9 cellular contexts compared by ENCODE assay signal in the genomic region with DNA sequence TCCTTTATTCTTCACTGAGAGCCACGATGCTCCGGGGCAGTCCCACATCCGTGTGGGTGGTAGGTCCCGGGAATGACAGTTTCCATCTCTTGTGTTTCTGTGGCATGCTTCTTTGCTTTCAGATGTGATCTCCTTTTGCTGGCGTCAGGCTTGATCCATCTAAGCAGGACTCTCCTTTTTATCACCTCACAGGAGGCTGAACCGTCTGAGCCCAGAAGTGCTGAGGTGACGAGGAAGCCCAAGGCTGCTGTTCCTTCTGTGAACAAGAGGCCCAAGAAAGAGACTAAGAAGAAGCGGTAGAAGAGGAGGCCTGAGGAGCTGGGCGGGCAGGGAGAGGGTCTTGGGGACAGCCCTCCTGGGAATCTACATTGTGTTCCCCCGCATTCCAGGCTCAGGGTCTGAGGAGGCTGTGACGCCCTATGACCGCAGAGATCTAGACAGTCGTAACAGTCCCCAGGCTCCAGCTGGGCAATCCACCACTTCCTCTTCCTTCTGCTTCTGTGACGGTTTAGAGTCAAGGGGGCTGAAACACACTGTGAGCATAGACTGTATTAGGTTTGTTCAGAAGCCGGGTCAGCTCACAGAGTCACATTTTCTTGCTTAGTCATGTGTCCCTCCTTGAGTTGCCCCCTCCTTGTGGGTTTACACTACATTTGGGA.
A peak's percentile ranks its signal among the peaks of the same experiment; 100 is the strongest.
DNase-seq lines count a peak whose midpoint lies in the region; ATAC-seq and TF ChIP-seq lines count a peak whose summit lies in the region.
"Had no signal": no experiment of that assay in that cellular context is flagged by ENCODE, and none has a peak within 500 bp of the region (broad histone marks: within the 10 kb centered on the region; RNA-seq: fewer than 3 reads in every experiment).

No MANE protein-coding gene starts in this region.

- DNase-seq in GM12864 (ENCODE audit: low read depth) (peak; percentile 70), NAMALWA (ENCODE audit: low spot score) (peak; percentile 74), hepatic stellate cell (ENCODE audit: low spot score) (no peak), NCI-H146 (lab: John Stamatoyannopoulos, UW) (no peak), DMS153 treated with DMSO at 0.1 percent for 48 hours (lab: John Stamatoyannopoulos, UW; ENCODE audit: unreplicated experiment) (no peak)
- no peak for DNase-seq in stimulated activated effector memory CD8-positive, alpha-beta T cell treated with anti-CD3 and anti-CD28 coated beads, Interleukin-12 subunit alpha, Interleukin-12 subunit beta, amount 100 ng/mL, for 72 hours (ENCODE audit: low spot score in 2 of 2)

- no peak overlapping the region for H3K4me3 ChIP-seq in GM12864 (ENCODE audit: low read depth, low read length)
- H3K4me3 ChIP-seq: dorsolateral prefrontal cortex had no signal

- no peaks in the 10 kb centered on the region for H3K27me3 Mint-ChIP-seq in dendritic cell treated with granulocyte-macrophage colony-stimulating factor and Interleukin-4, amounts not matched to agents 40 ng/mL and 50 ng/mL, for 4 days

- H3K9me3 Mint-ChIP-seq in dendritic cell treated with granulocyte-macrophage colony-stimulating factor and Interleukin-4, amounts not matched to agents 40 ng/mL and 50 ng/mL, for 4 days: no peaks in the 10 kb centered on the region
- no peaks in the 10 kb centered on the region for H3K9me3 Mint-ChIP-seq in stimulated activated effector memory CD8-positive, alpha-beta T cell treated with anti-CD3 and anti-CD28 coated beads, Interleukin-12 subunit alpha, Interleukin-12 subunit beta, amount 100 ng/mL, for 72 hours

- H3K36me3 Mint-ChIP-seq in dendritic cell treated with granulocyte-macrophage colony-stimulating factor and Interleukin-4, amounts not matched to agents 40 ng/mL and 50 ng/mL, for 4 days (ENCODE audit: low read depth): peaks cover 63% of the 10 kb centered on the region
- H3K36me3 Mint-ChIP-seq in stimulated activated effector memory CD8-positive, alpha-beta T cell treated with anti-CD3 and anti-CD28 coated beads, Interleukin-12 subunit alpha, Interleukin-12 subunit beta, amount 100 ng/mL, for 72 hours: peaks cover 18% of the 10 kb centered on the region

- intact Hi-C loops in dendritic cell treated with granulocyte-macrophage colony-stimulating factor and Interleukin-4, amounts not matched to agents 40 ng/mL and 50 ng/mL, for 4 days (cut with micrococcal nuclease): loop anchor here (2.0 kb wide), 2 partner anchors 17 to 45 kb away; no protein-coding TSS in a partner anchor

- peak; percentile 72 for ATAC-seq in GM21717 (IDR thresholded peaks at IDR 0.05; ENCODE audit: unreplicated experiment)
- ATAC-seq in stimulated activated effector memory CD8-positive, alpha-beta T cell treated with anti-CD3 and anti-CD28 coated beads, Interleukin-12 subunit alpha, Interleukin-12 subunit beta, amount 100 ng/mL, for 72 hours: peak; percentile 77

- no peak for TF ChIP-seq CTCF in GM12864 (IDR thresholded peaks at IDR 0.05; ENCODE audit: low read depth, low read length, missing control alignments)

- peaks cover 71% of the 10 kb centered on the region for H3K4me1 Mint-ChIP-seq in dendritic cell treated with granulocyte-macrophage colony-stimulating factor and Interleukin-4, amounts not matched to agents 40 ng/mL and 50 ng/mL, for 4 days (ENCODE audit: low read depth)
- H3K4me1 Mint-ChIP-seq in stimulated activated effector memory CD8-positive, alpha-beta T cell treated with anti-CD3 and anti-CD28 coated beads, Interleukin-12 subunit alpha, Interleukin-12 subunit beta, amount 100 ng/mL, for 72 hours: peaks cover 39% of the 10 kb centered on the region

- no peak overlapping the region for H3K4me3 Mint-ChIP-seq in dendritic cell treated with granulocyte-macrophage colony-stimulating factor and Interleukin-4, amounts not matched to agents 40 ng/mL and 50 ng/mL, for 4 days
- H3K4me3 Mint-ChIP-seq in stimulated activated effector memory CD8-positive, alpha-beta T cell treated with anti-CD3 and anti-CD28 coated beads, Interleukin-12 subunit alpha, Interleukin-12 subunit beta, amount 100 ng/mL, for 72 hours: no peak overlapping the region

- H3K27ac Mint-ChIP-seq in dendritic cell treated with granulocyte-macrophage colony-stimulating factor and Interleukin-4, amounts not matched to agents 40 ng/mL and 50 ng/mL, for 4 days: peak overlapping the region; percentile 87
- peak overlapping the region; percentile 78 for H3K27ac Mint-ChIP-seq in stimulated activated effector memory CD8-positive, alpha-beta T cell treated with anti-CD3 and anti-CD28 coated beads, Interleukin-12 subunit alpha, Interleukin-12 subunit beta, amount 100 ng/mL, for 72 hours

Comparison
In these comparisons a context has a peak if more than half of its experiments do, and no peak if none do; other contexts are left out.
1. DNase-seq: peak in GM12864 (single experiment) and NAMALWA (single experiment); none in stimulated activated effector memory CD8-positive, alpha-beta T cell treated with anti-CD3 and anti-CD28 coated beads, Interleukin-12 subunit alpha, Interleukin-12 subunit beta, amount 100 ng/mL, for 72 hours (0 of 2), hepatic stellate cell (single experiment), NCI-H146 (single experiment) and DMS153 treated with DMSO at 0.1 percent for 48 hours (single experiment).